1 cellular context compared by ENCODE assay signal in the genomic region with DNA sequence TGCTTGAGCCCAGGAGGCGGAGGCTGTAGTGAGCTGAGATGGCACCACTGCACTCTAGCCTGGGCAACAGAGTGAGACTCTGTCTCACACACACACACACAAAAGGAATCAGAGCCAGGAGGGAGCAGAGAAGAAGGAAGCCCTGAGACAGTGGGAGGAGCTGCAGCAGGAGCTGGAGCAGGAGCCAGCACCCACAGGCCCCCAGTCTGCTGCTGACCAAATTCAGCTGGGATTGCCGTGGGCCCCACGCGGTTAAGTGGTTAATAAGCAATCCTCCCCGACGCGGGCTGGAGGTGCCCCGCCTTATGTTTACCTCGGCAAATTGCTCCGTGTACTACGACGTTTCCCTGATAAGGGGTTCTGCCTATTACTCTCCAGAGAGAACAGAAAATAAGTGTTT.
TF ChIP-seq lines count a peak whose summit lies in the region.

No MANE protein-coding gene starts in this region.

TF ChIP-seq in HepG2, 621 proteins besides CTCF, POLR2A, EP300 and RAD21 (continued from another document):
- TF ChIP-seq, protein P1, sequence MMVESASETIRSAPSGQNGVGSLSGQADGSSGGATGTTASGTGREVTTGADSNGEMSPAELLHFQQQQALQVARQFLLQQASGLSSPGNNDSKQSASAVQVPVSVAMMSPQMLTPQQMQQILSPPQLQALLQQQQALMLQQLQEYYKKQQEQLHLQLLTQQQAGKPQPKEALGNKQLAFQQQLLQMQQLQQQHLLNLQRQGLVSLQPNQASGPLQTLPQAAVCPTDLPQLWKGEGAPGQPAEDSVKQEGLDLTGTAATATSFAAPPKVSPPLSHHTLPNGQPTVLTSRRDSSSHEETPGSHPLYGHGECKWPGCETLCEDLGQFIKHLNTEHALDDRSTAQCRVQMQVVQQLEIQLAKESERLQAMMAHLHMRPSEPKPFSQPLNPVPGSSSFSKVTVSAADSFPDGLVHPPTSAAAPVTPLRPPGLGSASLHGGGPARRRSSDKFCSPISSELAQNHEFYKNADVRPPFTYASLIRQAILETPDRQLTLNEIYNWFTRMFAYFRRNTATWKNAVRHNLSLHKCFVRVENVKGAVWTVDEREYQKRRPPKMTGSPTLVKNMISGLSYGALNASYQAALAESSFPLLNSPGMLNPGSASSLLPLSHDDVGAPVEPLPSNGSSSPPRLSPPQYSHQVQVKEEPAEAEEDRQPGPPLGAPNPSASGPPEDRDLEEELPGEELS (CRISPR knock-in tag; IDR thresholded peaks at IDR 0.05) = peak; percentile 37; the same call in 1 of the 2 replicates
- TF ChIP-seq, protein P2, sequence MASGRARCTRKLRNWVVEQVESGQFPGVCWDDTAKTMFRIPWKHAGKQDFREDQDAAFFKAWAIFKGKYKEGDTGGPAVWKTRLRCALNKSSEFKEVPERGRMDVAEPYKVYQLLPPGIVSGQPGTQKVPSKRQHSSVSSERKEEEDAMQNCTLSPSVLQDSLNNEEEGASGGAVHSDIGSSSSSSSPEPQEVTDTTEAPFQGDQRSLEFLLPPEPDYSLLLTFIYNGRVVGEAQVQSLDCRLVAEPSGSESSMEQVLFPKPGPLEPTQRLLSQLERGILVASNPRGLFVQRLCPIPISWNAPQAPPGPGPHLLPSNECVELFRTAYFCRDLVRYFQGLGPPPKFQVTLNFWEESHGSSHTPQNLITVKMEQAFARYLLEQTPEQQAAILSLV (CRISPR knock-in tag; IDR thresholded peaks at IDR 0.05; ENCODE audit: borderline replicate concordance) = no peak
- TF ChIP-seq ZNF33B (CRISPR knock-in tag; IDR thresholded peaks at IDR 0.05) = no peak
- TF ChIP-seq, protein P3, sequence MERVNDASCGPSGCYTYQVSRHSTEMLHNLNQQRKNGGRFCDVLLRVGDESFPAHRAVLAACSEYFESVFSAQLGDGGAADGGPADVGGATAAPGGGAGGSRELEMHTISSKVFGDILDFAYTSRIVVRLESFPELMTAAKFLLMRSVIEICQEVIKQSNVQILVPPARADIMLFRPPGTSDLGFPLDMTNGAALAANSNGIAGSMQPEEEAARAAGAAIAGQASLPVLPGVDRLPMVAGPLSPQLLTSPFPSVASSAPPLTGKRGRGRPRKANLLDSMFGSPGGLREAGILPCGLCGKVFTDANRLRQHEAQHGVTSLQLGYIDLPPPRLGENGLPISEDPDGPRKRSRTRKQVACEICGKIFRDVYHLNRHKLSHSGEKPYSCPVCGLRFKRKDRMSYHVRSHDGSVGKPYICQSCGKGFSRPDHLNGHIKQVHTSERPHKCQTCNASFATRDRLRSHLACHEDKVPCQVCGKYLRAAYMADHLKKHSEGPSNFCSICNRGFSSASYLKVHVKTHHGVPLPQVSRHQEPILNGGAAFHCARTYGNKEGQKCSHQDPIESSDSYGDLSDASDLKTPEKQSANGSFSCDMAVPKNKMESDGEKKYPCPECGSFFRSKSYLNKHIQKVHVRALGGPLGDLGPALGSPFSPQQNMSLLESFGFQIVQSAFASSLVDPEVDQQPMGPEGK (CRISPR knock-in tag; IDR thresholded peaks at IDR 0.05) = peak; percentile 24; the same call in 1 of the 2 replicates
